Comparison of ENCODE assay signal across 8 cellular contexts in the genomic region with DNA sequence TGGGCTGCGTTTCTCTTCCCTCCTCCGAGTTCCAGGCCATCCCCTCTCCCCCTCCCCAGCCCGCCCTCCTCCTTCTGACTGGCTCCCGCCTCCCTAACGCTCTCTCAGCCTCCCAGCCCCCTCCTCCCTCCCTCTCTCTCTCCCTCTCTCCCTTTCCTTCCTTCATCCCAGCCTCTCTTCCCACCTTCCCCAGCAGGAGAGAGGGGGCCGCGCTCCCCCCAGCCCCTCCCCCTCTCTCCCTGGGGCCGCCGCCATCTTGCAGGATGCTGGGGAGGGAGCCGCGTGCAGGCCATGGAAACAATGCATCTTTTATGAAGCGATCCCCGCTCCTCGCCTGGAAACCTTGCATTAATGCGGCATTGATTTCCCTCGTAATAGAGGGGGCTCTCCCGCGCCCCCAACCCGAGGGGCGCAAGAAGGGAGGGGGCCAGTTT. TPM values are rescaled to one million over a fixed set of nuclear protein-coding genes. Genes with fewer than 3 reads are reported as not detected.
DNase-seq lines count a peak whose midpoint lies in the region; ATAC-seq and TF ChIP-seq lines count a peak whose summit lies in the region.

No MANE protein-coding gene starts in this region.

- H3K4me3 Mint-ChIP-seq in HFFc6: no peak overlapping the region

- peak; percentile 83 for ATAC-seq in SK-N-SH treated with all-trans-retinoic acid at 6 μM for 48 hours

- peak; percentile 34 to 35 for DNase-seq in SHP77 (lab: John Stamatoyannopoulos, UW)
- DNase-seq in SHP77 treated with DMSO at 0.1 percent for 48 hours (lab: John Stamatoyannopoulos, UW): no peak
- DNase-seq in brain microvascular endothelial cell: no peak
- DNase-seq in kidney epithelial cell (ENCODE audit: low read depth): no peak
- DNase-seq in stimulated activated CD4-positive, alpha-beta T cell treated with anti-CD3 and anti-CD28 coated beads, Interleukin-1b, Interleukin-23, amount 100 ng/mL, for 24 hours (ENCODE audit: low read depth in 4 of 4, low spot score in 1 of 4): peak in 3 of 4 experiments; percentile 13 to 27 (median 26)
- DNase-seq in HFFc6: no peak
- no peak for DNase-seq in NOMO-1 treated with dmso at 0.1 percent for 144 hours (lab: John Stamatoyannopoulos, UW; ENCODE audit: unreplicated experiment)

- peak overlapping the region; percentile 41 for H3K4me3 ChIP-seq in brain microvascular endothelial cell (ENCODE audit: low read depth, low read length)
- peak overlapping the region; percentile 43 for H3K4me3 ChIP-seq in kidney epithelial cell (ENCODE audit: low read depth, low read length)

- H3K27me3 Mint-ChIP-seq in HFFc6 (ENCODE audit: insufficient read depth): peaks cover 22% of the 10 kb centered on the region

- TF ChIP-seq CTCF in brain microvascular endothelial cell (IDR thresholded peaks at IDR 0.05; ENCODE audit: low read depth, low read length, missing control alignments) (no peak), kidney epithelial cell (IDR thresholded peaks at IDR 0.05; ENCODE audit: insufficient read depth, low read length, poor library complexity, severe bottlenecking) (no peak), HFFc6 (IDR thresholded peaks at IDR 0.05) (no peak)

- in situ Hi-C loops in brain microvascular endothelial cell (cut with HindIII; ENCODE audit: low pct_ligation_motif_present, low sequenced_read_pairs): no loop called here

- no peaks in the 10 kb centered on the region for H3K27me3 ChIP-seq in brain microvascular endothelial cell (replicated peaks)
- no peaks in the 10 kb centered on the region for H3K27me3 ChIP-seq in kidney epithelial cell (ENCODE audit: control insufficient read depth, insufficient read depth, low read length)

- H3K9me3 Mint-ChIP-seq in HFFc6: no peaks in the 10 kb centered on the region

- no peak overlapping the region for H3K27ac ChIP-seq in brain microvascular endothelial cell

- H3K4me1 Mint-ChIP-seq in HFFc6 (ENCODE audit: low read depth): no peaks in the 10 kb centered on the region; the same call in 1 of the 2 replicates

- H3K36me3 Mint-ChIP-seq in HFFc6 (ENCODE audit: low read depth): no peaks in the 10 kb centered on the region

- no peak overlapping the region for H3K27ac Mint-ChIP-seq in HFFc6

- no peaks in the 10 kb centered on the region for H3K36me3 ChIP-seq in brain microvascular endothelial cell (replicated peaks)
- H3K36me3 ChIP-seq in kidney epithelial cell (ENCODE audit: control insufficient read depth, insufficient read depth, low read length): no peaks in the 10 kb centered on the region

TF ChIP-seq in SK-N-SH treated with all-trans-retinoic acid at 6 μM for 48 hours, 23 proteins besides CTCF, POLR2A, EP300 and RAD21:
- TF ChIP-seq, protein P1, sequence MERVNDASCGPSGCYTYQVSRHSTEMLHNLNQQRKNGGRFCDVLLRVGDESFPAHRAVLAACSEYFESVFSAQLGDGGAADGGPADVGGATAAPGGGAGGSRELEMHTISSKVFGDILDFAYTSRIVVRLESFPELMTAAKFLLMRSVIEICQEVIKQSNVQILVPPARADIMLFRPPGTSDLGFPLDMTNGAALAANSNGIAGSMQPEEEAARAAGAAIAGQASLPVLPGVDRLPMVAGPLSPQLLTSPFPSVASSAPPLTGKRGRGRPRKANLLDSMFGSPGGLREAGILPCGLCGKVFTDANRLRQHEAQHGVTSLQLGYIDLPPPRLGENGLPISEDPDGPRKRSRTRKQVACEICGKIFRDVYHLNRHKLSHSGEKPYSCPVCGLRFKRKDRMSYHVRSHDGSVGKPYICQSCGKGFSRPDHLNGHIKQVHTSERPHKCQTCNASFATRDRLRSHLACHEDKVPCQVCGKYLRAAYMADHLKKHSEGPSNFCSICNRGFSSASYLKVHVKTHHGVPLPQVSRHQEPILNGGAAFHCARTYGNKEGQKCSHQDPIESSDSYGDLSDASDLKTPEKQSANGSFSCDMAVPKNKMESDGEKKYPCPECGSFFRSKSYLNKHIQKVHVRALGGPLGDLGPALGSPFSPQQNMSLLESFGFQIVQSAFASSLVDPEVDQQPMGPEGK (CRISPR knock-in tag; IDR thresholded peaks at IDR 0.05; ENCODE audit: borderline replicate concordance): peak; percentile 86
- no peak for TF ChIP-seq BACH2 (CRISPR knock-in tag; IDR thresholded peaks at IDR 0.05; ENCODE audit: borderline replicate concordance)
- TF ChIP-seq ZFP30 (CRISPR knock-in tag; IDR thresholded peaks at IDR 0.05): no peak
- no peak for TF ChIP-seq TCF4 (CRISPR knock-in tag; IDR thresholded peaks at IDR 0.05; ENCODE audit: borderline replicate concordance)

RNA-seq across cellular contexts. Expression of gene ADGRL1, which starts 42.6 kb away (rescaled TPM):
- total RNA-seq in kidney epithelial cell: 15.0 and 20.6 TPM in 2 replicates
- 1 to 10 TPM; 1.6 to 2.9 (median 2.2) TPM for total RNA-seq in HFFc6 (2021; fragmentation: NEBNext Ultra II Directional; extraction: Animal tissue kit (Norgen Biotek cat#: 25700))

Comparison
In these comparisons a context has a peak if more than half of its experiments do, and no peak if none do; other contexts are left out.
1. DNase-seq: peak in SHP77 (2 of 2) and stimulated activated CD4-positive, alpha-beta T cell treated with anti-CD3 and anti-CD28 coated beads, Interleukin-1b, Interleukin-23, amount 100 ng/mL, for 24 hours (3 of 4); none in SHP77 treated with DMSO at 0.1 percent for 48 hours (single experiment), brain microvascular endothelial cell (single experiment), kidney epithelial cell (single experiment), HFFc6 (single experiment) and NOMO-1 treated with dmso at 0.1 percent for 144 hours (single experiment).